ENCODE assay signal across 9 cellular contexts in genomic region chr12:8837291-8837690, GRCh38. TPM values are rescaled to one million over a fixed set of nuclear protein-coding genes. Genes with fewer than 3 reads are reported as not detected.
"Had no signal": no experiment of that assay in that cellular context is flagged by ENCODE, and none has a peak within 500 bp of the region (broad histone marks: within the 10 kb centered on the region; RNA-seq: fewer than 3 reads in every experiment).

No MANE protein-coding gene starts in this region.

- H3K27ac ChIP-seq: HL-60, KMS-11 had no signal

- H3K4me3 ChIP-seq: K562 had no signal

- DNase-seq: IMR-90, KBM-7, KG1 had no signal

- ATAC-seq: HepG2, K562 had no signal

- H3K36me3 Mint-ChIP-seq: IgD-negative memory B cell had no signal

- H3K4me2 ChIP-seq: KMS-11 had no signal

- H3K4me3 Mint-ChIP-seq: IgD-negative memory B cell had no signal

- H3K9ac ChIP-seq: KMS-11 had no signal

- H3K27ac Mint-ChIP-seq: IgD-negative memory B cell had no signal

RNA-seq across cellular contexts. Expression of gene A2ML1, which starts 14.9 kb away (rescaled TPM):
- total RNA-seq: HepG2, HT-29, IMR-90 had no signal
- polyA plus RNA-seq: HepG2, IgD-negative memory B cell, IMR-90 had no signal
